Comparison of ENCODE assay signal across 8 cellular contexts in the genomic region with DNA sequence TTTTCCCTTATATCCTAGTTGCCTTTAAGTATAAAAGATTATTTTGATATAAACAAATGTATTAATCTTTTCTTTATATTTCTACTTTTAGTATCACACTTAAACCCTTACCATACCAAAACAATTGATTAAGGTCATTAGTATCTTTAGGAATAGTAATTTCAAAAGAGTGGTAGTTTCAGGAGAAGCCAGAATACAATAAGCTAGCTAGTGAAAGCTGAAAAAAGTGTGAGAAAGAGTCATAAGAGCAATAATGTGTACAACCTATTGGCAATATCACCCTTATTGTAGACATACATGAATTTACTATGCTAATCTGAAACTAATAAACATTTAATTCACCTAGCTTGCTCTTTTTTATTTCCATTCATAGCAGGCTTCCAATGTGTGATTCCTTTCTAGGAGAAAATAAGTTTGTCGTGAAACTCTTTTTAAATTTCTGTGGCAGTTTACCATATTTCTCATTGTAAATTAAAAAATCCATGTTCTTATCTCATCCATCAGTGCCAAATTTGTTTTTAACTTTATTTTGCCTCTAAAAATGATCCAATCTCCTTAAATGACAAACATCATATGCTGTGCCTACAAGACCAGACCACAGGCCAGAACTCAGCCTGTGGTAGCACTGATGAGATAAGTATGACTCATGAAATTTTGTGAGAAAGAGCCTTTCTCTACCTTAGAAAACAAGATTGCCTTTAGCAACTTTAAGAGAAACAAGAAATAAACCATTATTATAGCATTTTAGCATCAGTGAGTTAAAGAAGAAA. TPM values are rescaled to one million over a fixed set of nuclear protein-coding genes. Genes with fewer than 3 reads are reported as not detected.
DNase-seq lines count a peak whose midpoint lies in the region; ATAC-seq, FAIRE-seq and TF ChIP-seq lines count a peak whose summit lies in the region.

No MANE protein-coding gene starts in this region.

- TF ChIP-seq EP300 in K562 (IDR thresholded peaks at IDR 0.05; ENCODE audit: low read length): peak; percentile 68

- H3K36me3 ChIP-seq in K562 (ENCODE audit: control insufficient read depth, insufficient read depth, low read length) (peaks cover 39% of the 10 kb centered on the region), skeletal muscle satellite cell (ENCODE audit: insufficient read depth, low read length) (peaks cover 4% of the 10 kb centered on the region)

- H3K9ac ChIP-seq in K562 (ENCODE audit: insufficient read depth in 1 of 2, low read depth in 2 of 2, low read length in 2 of 2): peak overlapping the region in 1 of 2 experiments; percentile 70; a peak in 2 of 4 replicates
- peak overlapping the region; percentile 35 for H3K9ac ChIP-seq in skeletal muscle satellite cell (ENCODE audit: low read depth, low read length)

- H4K20me1 ChIP-seq in K562 (replicated peaks; ENCODE audit: control insufficient read depth, insufficient read depth, low read length): no peaks in the 10 kb centered on the region

- FAIRE-seq in K562 (lab: Jason Lieb, UNC): peak; percentile 95

- H3K27me3 ChIP-seq in K562 (ENCODE audit: control insufficient read depth in 2 of 2, insufficient read depth in 2 of 2, low read length in 2 of 2) (no peaks in the 10 kb centered on the region), skeletal muscle satellite cell (ENCODE audit: control insufficient read depth, insufficient read depth, low read length) (no peaks in the 10 kb centered on the region)

- peak; percentile 19 for DNase-seq in stimulated activated CD4-positive, alpha-beta T cell treated with anti-CD3 and anti-CD28 coated beads, Interleukin-1b, Interleukin-23, amount 100 ng/mL, for 48 hours
- DNase-seq in stimulated activated CD4-positive, alpha-beta T cell treated with anti-CD3 and anti-CD28 coated beads, Interleukin-12 subunit alpha, Interleukin-12 subunit beta, amount 100 ng/mL, for 4 hours: no peak
- DNase-seq in K562 (ENCODE audit: extremely low read depth in 1 of 4, low spot score in 3 of 4): peak; percentile 52 to 82 (median 65)
- DNase-seq in GM13977 (ENCODE audit: low spot score): no peak
- no peak for DNase-seq in NCI-H69 (lab: John Stamatoyannopoulos, UW)
- DNase-seq in middle frontal gyrus (ENCODE audit: extremely low spot score, low spot score): no peak

- in situ Hi-C loops in K562 (cut with MboI): loop anchor here (25.0 kb wide), 1 partner anchor 433 kb away; the partner anchor contains the start of gene MFAP3L
- in situ Hi-C loops in GM13977 (cut with MboI; ENCODE audit: low pct_unique_long_range_greater_than_20kb, low sequenced_read_pairs, unreplicated experiment): loop anchor here (25.0 kb wide), 1 partner anchor 408 kb away; no protein-coding TSS in a partner anchor

- H3K4me3 ChIP-seq in K562 (no peak overlapping the region), skeletal muscle satellite cell (ENCODE audit: low read length) (no peak overlapping the region)

- BruUV-seq in K562 (replicated peaks; lab: Mats Ljungman, UMichigan): no TSS peak

- intact Hi-C loops in K562 (cut with micrococcal nuclease): no loop called here

- WGBS in K562 (ENCODE audit: insufficient coverage, low coverage, missing lambda C conversion rate): 8% methylated on average over 1 of the region's 1 CpG

- no peaks in the 10 kb centered on the region for H3K9me3 ChIP-seq in K562 (replicated peaks; ENCODE audit: control insufficient read depth, insufficient read depth, low read depth, low read length)
- no peaks in the 10 kb centered on the region for H3K9me3 ChIP-seq in skeletal muscle satellite cell (replicated peaks; ENCODE audit: low read length)

- H3K27ac ChIP-seq in K562 (ENCODE audit: extremely low read depth, low read depth, low read length): peak overlapping the region; percentile 79; the same call in 2 of the 3 replicates

- H3K79me2 ChIP-seq in K562 (ENCODE audit: control insufficient read depth, insufficient read depth, low read length): peaks cover 62% of the 10 kb centered on the region

- no peak for TF ChIP-seq POLR2A in K562 (conservative IDR thresholded peaks at IDR 0.05)

- POLR2A ChIA-PET in K562 (lab: Yijun Ruan, JAX): no interaction called here

- CTCF ChIA-PET in K562 (lab: Yijun Ruan, JAX; ENCODE audit: low intra/inter-chr PET ratio): no interaction called here

- no peak for TF ChIP-seq CTCF in K562 (IDR thresholded peaks at IDR 0.05 in 2 of 3, conservative IDR thresholded peaks at IDR 0.05 in 1 of 3; ENCODE audit: insufficient read depth in 2 of 3, low read depth in 1 of 3, low read length in 3 of 3)
- no peak for TF ChIP-seq CTCF in GM13977 (IDR thresholded peaks at IDR 0.05; ENCODE audit: extremely low read depth, insufficient read depth, missing control alignments)

- no peak overlapping the region; the same call in 1 of the 2 replicates for H2AFZ ChIP-seq in K562 (ENCODE audit: low read depth, low read length)

- H3K4me1 ChIP-seq in K562 (replicated peaks in 1 of 2; ENCODE audit: control insufficient read depth in 2 of 2, insufficient read depth in 2 of 2, low read length in 2 of 2) (peaks cover 0 to 17% of the 10 kb centered on the region in 2 experiments; a peak in 3 of 5 replicates), skeletal muscle satellite cell (ENCODE audit: control insufficient read depth, insufficient read depth, low read length) (peaks cover 13% of the 10 kb centered on the region)

- H3K9me1 ChIP-seq in K562 (ENCODE audit: control insufficient read depth, insufficient read depth, low read length): no peaks in the 10 kb centered on the region

- peak; percentile 78 for ATAC-seq in HG03469 (IDR thresholded peaks at IDR 0.05; ENCODE audit: unreplicated experiment)
- ATAC-seq in K562: peak; percentile 91

- TF ChIP-seq RAD21 in K562 (CRISPR knock-in tag; conservative IDR thresholded peaks at IDR 0.05 in 1 of 2, IDR thresholded peaks at IDR 0.05 in 1 of 2): no peak

- peak overlapping the region; percentile 7; the same call in 1 of the 2 replicates for H3K4me2 ChIP-seq in K562 (ENCODE audit: insufficient read depth, low read length)
- H3K4me2 ChIP-seq in skeletal muscle satellite cell (ENCODE audit: low read length): peak overlapping the region; percentile 20

TF ChIP-seq in K562, 482 proteins besides CTCF, POLR2A, EP300 and RAD21 (continues in another document):
- TF ChIP-seq ZNF232 (CRISPR knock-in tag; IDR thresholded peaks at IDR 0.05): no peak
- TF ChIP-seq, protein P1, sequence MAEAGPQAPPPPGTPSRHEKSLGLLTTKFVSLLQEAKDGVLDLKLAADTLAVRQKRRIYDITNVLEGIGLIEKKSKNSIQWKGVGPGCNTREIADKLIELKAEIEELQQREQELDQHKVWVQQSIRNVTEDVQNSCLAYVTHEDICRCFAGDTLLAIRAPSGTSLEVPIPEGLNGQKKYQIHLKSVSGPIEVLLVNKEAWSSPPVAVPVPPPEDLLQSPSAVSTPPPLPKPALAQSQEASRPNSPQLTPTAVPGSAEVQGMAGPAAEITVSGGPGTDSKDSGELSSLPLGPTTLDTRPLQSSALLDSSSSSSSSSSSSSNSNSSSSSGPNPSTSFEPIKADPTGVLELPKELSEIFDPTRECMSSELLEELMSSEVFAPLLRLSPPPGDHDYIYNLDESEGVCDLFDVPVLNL (CRISPR knock-in tag; IDR thresholded peaks at IDR 0.05; ENCODE audit: low read depth): no peak
- TF ChIP-seq NCOA1 (IDR thresholded peaks at IDR 0.05; ENCODE audit: low read depth): no peak
- TF ChIP-seq KDM1A (IDR thresholded peaks at IDR 0.05): peak in 1 of 2 experiments; percentile 24; a peak in 1 of 4 replicates
- no peak for TF ChIP-seq ZNF75A (CRISPR knock-in tag; IDR thresholded peaks at IDR 0.05)
- TF ChIP-seq CREM (IDR thresholded peaks at IDR 0.05; ENCODE audit: low read depth): 0 out of 2 replicates have a peak, but pooled peaks have one; percentile 34
- TF ChIP-seq GABPB2 (CRISPR knock-in tag; conservative IDR thresholded peaks at IDR 0.05): no peak

RNA-seq across cellular contexts. Expression of gene NEK1, which starts 8.1 kb away (rescaled TPM):
- total RNA-seq in K562 (2011; cell fraction: chromatin; rRNA removed; ENCODE audit: low replicate concordance): 29.0 and 61.5 TPM in 2 replicates
- total RNA-seq in K562 (2011; cell fraction: nucleolus; rRNA removed): 20.3 and 30.8 TPM in 2 replicates
- total RNA-seq in K562 (2011; cell fraction: nucleoplasm; rRNA removed): 35.7 and 51.3 TPM in 2 replicates
- total RNA-seq in K562 (2014; rRNA removed) (7.1 and 8.3 TPM in 2 replicates), K562 (2014; rRNA removed; fragmentation: Illumina TruSeq; extraction: Trizol) (10.7 and 11.9 TPM in 2 replicates), K562 (2015; rRNA removed; fragmentation: Illumina TruSeq; extraction: Trizol) (9.2 and 10.3 TPM in 2 replicates), K562 (2021) (15.7 and 18.2 TPM in 2 replicates)
- polyA plus RNA-seq in K562 (2011; rRNA removed) (12.0 and 12.7 TPM in 2 replicates), K562 (2014; fragmentation: Illumina TruSeq; extraction: Trizol) (13.5 and 15.2 TPM in 2 replicates), K562 (2014; fragmentation: Nextera tagmentation; extraction: Ambion mirVana) (1 to 10 TPM; 6.2 to 9.0 TPM), K562 (2014; rRNA removed) (9.8 and 11.2 TPM in 2 replicates)
- 3.3 and 5.6 TPM in 2 replicates for polyA plus RNA-seq in K562 (2011; cell fraction: cytosol; rRNA removed)
- polyA plus RNA-seq in K562 (2011; cell fraction: nucleus; rRNA removed): 10.7 and 12.7 TPM in 2 replicates
- polyA plus RNA-seq in K562 (2012): 8.9 and 13.0 TPM in 2 replicates
- polyA minus RNA-seq in K562 (2011; rRNA and poly(A)+ RNA removed): 21.3 and 22.2 TPM in 2 replicates
- polyA minus RNA-seq in K562 (2011; cell fraction: cytosol; rRNA and poly(A)+ RNA removed): 4.9 and 10.8 TPM in 2 replicates
- 27.1 and 36.1 TPM in 2 replicates for polyA minus RNA-seq in K562 (2011; cell fraction: nucleus; rRNA and poly(A)+ RNA removed)
- 5.8 and 6.8 TPM in 2 replicates for total RNA-seq in skeletal muscle satellite cell (2012; rRNA removed)

RNA-seq across cellular contexts. Expression of gene CLCN3, which starts 16.1 kb away (rescaled TPM):
- total RNA-seq in K562 (2011; cell fraction: chromatin; rRNA removed; ENCODE audit: low replicate concordance): 50.5 and 176 TPM in 2 replicates
- total RNA-seq in K562 (2011; cell fraction: nucleolus; rRNA removed): 36.2 and 41.2 TPM in 2 replicates
- 79.1 and 117 TPM in 2 replicates for total RNA-seq in K562 (2011; cell fraction: nucleoplasm; rRNA removed)
- 28.0 and 28.4 TPM in 2 replicates for total RNA-seq in K562 (2014; rRNA removed)
- 48.1 and 60.1 TPM in 2 replicates for total RNA-seq in K562 (2014; rRNA removed; fragmentation: Illumina TruSeq; extraction: Trizol)
- total RNA-seq in K562 (2015; rRNA removed; fragmentation: Illumina TruSeq; extraction: Trizol): 38.2 and 38.5 TPM in 2 replicates
- 44.8 and 46.3 TPM in 2 replicates for total RNA-seq in K562 (2021)
- polyA plus RNA-seq in K562 (2011; rRNA removed): 46.9 and 60.6 TPM in 2 replicates
- 18.1 and 24.5 TPM in 2 replicates for polyA plus RNA-seq in K562 (2011; cell fraction: cytosol; rRNA removed)
- polyA plus RNA-seq in K562 (2011; cell fraction: nucleus; rRNA removed): 15.1 and 21.3 TPM in 2 replicates
- polyA plus RNA-seq in K562 (2012): 28.2 and 30.6 TPM in 2 replicates
- polyA plus RNA-seq in K562 (2014; fragmentation: Illumina TruSeq; extraction: Trizol): 35.1 and 43.6 TPM in 2 replicates
- 10 to 100 TPM; 12.7 to 22.8 TPM for polyA plus RNA-seq in K562 (2014; fragmentation: Nextera tagmentation; extraction: Ambion mirVana)
- 30.8 and 35.5 TPM in 2 replicates for polyA plus RNA-seq in K562 (2014; rRNA removed)
- polyA minus RNA-seq in K562 (2011; rRNA and poly(A)+ RNA removed): 169 and 177 TPM in 2 replicates
- 28.0 and 38.7 TPM in 2 replicates for polyA minus RNA-seq in K562 (2011; cell fraction: cytosol; rRNA and poly(A)+ RNA removed)
- 23.8 and 47.7 TPM in 2 replicates for polyA minus RNA-seq in K562 (2011; cell fraction: nucleus; rRNA and poly(A)+ RNA removed)
- 27.7 and 38.5 TPM in 2 replicates for total RNA-seq in skeletal muscle satellite cell (2012; rRNA removed)

Comparison
In these comparisons a context has a peak if more than half of its experiments do, and no peak if none do; other contexts are left out.
1. DNase-seq: peak in stimulated activated CD4-positive, alpha-beta T cell treated with anti-CD3 and anti-CD28 coated beads, Interleukin-1b, Interleukin-23, amount 100 ng/mL, for 48 hours (single experiment) and K562 (4 of 4); none in stimulated activated CD4-positive, alpha-beta T cell treated with anti-CD3 and anti-CD28 coated beads, Interleukin-12 subunit alpha, Interleukin-12 subunit beta, amount 100 ng/mL, for 4 hours (single experiment), GM13977 (single experiment), NCI-H69 (single experiment) and middle frontal gyrus (single experiment).